ENCODE assay signal across 13 cellular contexts in genomic region chr13:106100261-106100919, GRCh38.
DNase-seq lines count a peak whose midpoint lies in the region; ATAC-seq and TF ChIP-seq lines count a peak whose summit lies in the region.
"Had no signal": no experiment of that assay in that cellular context is flagged by ENCODE, and none has a peak within 500 bp of the region (broad histone marks: within the 10 kb centered on the region; RNA-seq: fewer than 3 reads in every experiment).

No MANE protein-coding gene starts in this region.

- peak; percentile 12 for DNase-seq in activated CD8-positive, alpha-beta T cell treated with anti-CD3 and anti-CD28 coated beads for 36 hours
- DNase-seq in activated CD8-positive, alpha-beta T cell treated with anti-CD3 and anti-CD28 coated beads, Interleukin-2, amount 10 ng/mL, durations not matched to agents 7 days and 5 days, result no peak
- DNase-seq in NT2/D1 (ENCODE audit: low read depth, low spot score), result peak; percentile 92
- peak; percentile 93 for DNase-seq in iPS DF 19.7 (ENCODE audit: low read depth, low spot score)
- DNase-seq in transverse colon, result peak; percentile 85
- DNase-seq in immature natural killer cell, result no peak
- DNase-seq in activated CD8-positive, alpha-beta memory T cell treated with anti-CD3 and anti-CD28 coated beads, Interleukin-2, amount 50 U/mL, for 48 hours, result no peak
- DNase-seq: ACHN; NCI-H1092 treated with DMSO at 0.1 percent for 48 hours; stimulated activated naive CD4-positive, alpha-beta T cell; T-helper 2 cell had no signal

- in situ Hi-C loops in transverse colon (cut with MboI; ENCODE audit: low pct_ligation_motif_present in 1 of 4, low pct_unique_long_range_greater_than_20kb in 1 of 4, low sequenced_read_pairs in 3 of 4), result no loop called here

- H3K9me3 ChIP-seq in NT2/D1 (ENCODE audit: insufficient read depth, low read length) (no peaks in the 10 kb centered on the region), transverse colon (no peaks in the 10 kb centered on the region)

- POLR2A ChIA-PET in activated CD8-positive, alpha-beta T cell treated with anti-CD3 and anti-CD28 coated beads for 36 hours (lab: Charles Lee), result no interaction called here
- POLR2A ChIA-PET in activated CD8-positive, alpha-beta T cell treated with anti-CD3 and anti-CD28 coated beads, Interleukin-2, amount 10 ng/mL, durations not matched to agents 7 days and 5 days (lab: Charles Lee), result no interaction called here

- H3K9ac ChIP-seq in NT2/D1 (ENCODE audit: insufficient read length, low read depth), result peak overlapping the region; percentile 54

- no peaks in the 10 kb centered on the region for H3K27me3 ChIP-seq in NT2/D1 (ENCODE audit: insufficient read depth, insufficient read length)
- H3K27me3 ChIP-seq in transverse colon, result no peaks in the 10 kb centered on the region

- H3K27me3 Mint-ChIP-seq in activated CD8-positive, alpha-beta T cell treated with anti-CD3 and anti-CD28 coated beads for 36 hours, result peaks cover 2% of the 10 kb centered on the region
- H3K27me3 Mint-ChIP-seq in activated CD8-positive, alpha-beta T cell treated with anti-CD3 and anti-CD28 coated beads, Interleukin-2, amount 10 ng/mL, durations not matched to agents 7 days and 5 days (ENCODE audit: low read depth), result no peaks in the 10 kb centered on the region
- peaks cover under 1 to 5% (median 2%) of the 10 kb centered on the region in 3 donors for H3K27me3 Mint-ChIP-seq in immature natural killer cell (ENCODE audit: low read depth in 3 of 3)

- H3K27ac Mint-ChIP-seq in activated CD8-positive, alpha-beta T cell treated with anti-CD3 and anti-CD28 coated beads for 36 hours, result no peak overlapping the region
- H3K27ac Mint-ChIP-seq in activated CD8-positive, alpha-beta T cell treated with anti-CD3 and anti-CD28 coated beads, Interleukin-2, amount 10 ng/mL, durations not matched to agents 7 days and 5 days, result no peak overlapping the region
- no peak overlapping the region for H3K27ac Mint-ChIP-seq in immature natural killer cell
- H3K27ac Mint-ChIP-seq: activated naive CD8-positive, alpha-beta T cell had no signal

- TF ChIP-seq CTCF in activated CD8-positive, alpha-beta T cell treated with anti-CD3 and anti-CD28 coated beads for 36 hours (IDR thresholded peaks at IDR 0.05), result no peak
- TF ChIP-seq CTCF in transverse colon (IDR thresholded peaks at IDR 0.05), result peak in 2 of 5 experiments; percentile 22 to 30

- 28% methylated on average over 7 of the region's 7 CpGs; no CpG with 5 or more reads in 1 of the 2 donors for WGBS in transverse colon (ENCODE audit: low coverage in 1 of 2), 2 donors

- H3K4me3 ChIP-seq in NT2/D1 (ENCODE audit: insufficient read length, low read depth) (no peak overlapping the region), transverse colon (peak overlapping the region in 1 of 4 donors; percentile 16)

- CTCF ChIA-PET in activated CD8-positive, alpha-beta T cell treated with anti-CD3 and anti-CD28 coated beads for 36 hours (lab: Charles Lee), result no interaction called here
- CTCF ChIA-PET in activated CD8-positive, alpha-beta T cell treated with anti-CD3 and anti-CD28 coated beads, Interleukin-2, amount 10 ng/mL, durations not matched to agents 7 days and 5 days (lab: Charles Lee), result no interaction called here

- no peaks in the 10 kb centered on the region for H3K4me1 Mint-ChIP-seq in activated CD8-positive, alpha-beta T cell treated with anti-CD3 and anti-CD28 coated beads for 36 hours (ENCODE audit: low read depth)
- H3K4me1 Mint-ChIP-seq in activated CD8-positive, alpha-beta T cell treated with anti-CD3 and anti-CD28 coated beads, Interleukin-2, amount 10 ng/mL, durations not matched to agents 7 days and 5 days (ENCODE audit: low read depth), result no peaks in the 10 kb centered on the region
- H3K4me1 Mint-ChIP-seq in immature natural killer cell, result no peaks in the 10 kb centered on the region

- TF ChIP-seq POLR2A in transverse colon (IDR thresholded peaks at IDR 0.05), result peak; percentile 27

- peaks cover 4% of the 10 kb centered on the region for H3K4me1 ChIP-seq in NT2/D1 (ENCODE audit: insufficient read depth, insufficient read length)
- peaks cover 8 to 52% (median 25%) of the 10 kb centered on the region in 4 donors for H3K4me1 ChIP-seq in transverse colon

- H3K9me3 Mint-ChIP-seq in activated CD8-positive, alpha-beta T cell treated with anti-CD3 and anti-CD28 coated beads for 36 hours, result no peaks in the 10 kb centered on the region
- no peaks in the 10 kb centered on the region for H3K9me3 Mint-ChIP-seq in activated CD8-positive, alpha-beta T cell treated with anti-CD3 and anti-CD28 coated beads, Interleukin-2, amount 10 ng/mL, durations not matched to agents 7 days and 5 days (ENCODE audit: insufficient read depth)
- peaks cover 0 to under 1% (median 0%) of the 10 kb centered on the region in 6 donors for H3K9me3 Mint-ChIP-seq in immature natural killer cell

- intact Hi-C loops in activated CD8-positive, alpha-beta T cell treated with anti-CD3 and anti-CD28 coated beads for 36 hours (cut with micrococcal nuclease), result no loop called here
- intact Hi-C loops in transverse colon (cut with DNase I; ENCODE audit: low total_unique reads), result no loop called here

- ATAC-seq in activated CD8-positive, alpha-beta T cell treated with anti-CD3 and anti-CD28 coated beads for 36 hours, result peak; percentile 58
- ATAC-seq in activated CD8-positive, alpha-beta T cell treated with anti-CD3 and anti-CD28 coated beads, Interleukin-2, amount 10 ng/mL, durations not matched to agents 7 days and 5 days, result no peak
- ATAC-seq in HG03469 (IDR thresholded peaks at IDR 0.05; ENCODE audit: unreplicated experiment), result no peak

- no peaks in the 10 kb centered on the region for H3K36me3 Mint-ChIP-seq in activated CD8-positive, alpha-beta T cell treated with anti-CD3 and anti-CD28 coated beads for 36 hours (ENCODE audit: low read depth)
- H3K36me3 Mint-ChIP-seq in activated CD8-positive, alpha-beta T cell treated with anti-CD3 and anti-CD28 coated beads, Interleukin-2, amount 10 ng/mL, durations not matched to agents 7 days and 5 days (ENCODE audit: low read depth), result no peaks in the 10 kb centered on the region
- H3K36me3 Mint-ChIP-seq in immature natural killer cell, result no peaks in the 10 kb centered on the region
- H3K36me3 Mint-ChIP-seq: activated naive CD8-positive, alpha-beta T cell had no signal

- H3K27ac ChIP-seq in transverse colon, result peak overlapping the region; percentile 87 to 89 (median 88)

- TF ChIP-seq EP300 in transverse colon (IDR thresholded peaks at IDR 0.05; ENCODE audit: low read depth), result no peak

- no peak overlapping the region for H3K4me3 Mint-ChIP-seq in activated CD8-positive, alpha-beta T cell treated with anti-CD3 and anti-CD28 coated beads for 36 hours
- H3K4me3 Mint-ChIP-seq in activated CD8-positive, alpha-beta T cell treated with anti-CD3 and anti-CD28 coated beads, Interleukin-2, amount 10 ng/mL, durations not matched to agents 7 days and 5 days, result no peak overlapping the region
- H3K4me3 Mint-ChIP-seq in immature natural killer cell, result no peak overlapping the region
- H3K4me3 Mint-ChIP-seq: activated naive CD8-positive, alpha-beta T cell had no signal

- H3K36me3 ChIP-seq in NT2/D1 (ENCODE audit: insufficient read depth, insufficient read length, low read length) (no peaks in the 10 kb centered on the region), transverse colon (no peaks in the 10 kb centered on the region)

Comparison
In these comparisons a context has a peak if more than half of its experiments do, and no peak if none do; other contexts are left out.
1. DNase-seq: peak in activated CD8-positive, alpha-beta T cell treated with anti-CD3 and anti-CD28 coated beads for 36 hours (single experiment), NT2/D1 (single experiment), iPS DF 19.7 (single experiment) and transverse colon (single experiment); none in activated CD8-positive, alpha-beta T cell treated with anti-CD3 and anti-CD28 coated beads, Interleukin-2, amount 10 ng/mL, durations not matched to agents 7 days and 5 days (single experiment), immature natural killer cell (0 of 3) and activated CD8-positive, alpha-beta memory T cell treated with anti-CD3 and anti-CD28 coated beads, Interleukin-2, amount 50 U/mL, for 48 hours (single experiment).